Comparison of ENCODE assay signal across 8 cellular contexts in genomic region chr17:1179112-1179634, GRCh38. TPM values are rescaled to one million over a fixed set of nuclear protein-coding genes. Genes with fewer than 3 reads are reported as not detected.
DNase-seq lines count a peak whose midpoint lies in the region; ATAC-seq, FAIRE-seq and TF ChIP-seq lines count a peak whose summit lies in the region.

No MANE protein-coding gene starts in this region.

- H2AFZ ChIP-seq in endothelial cell of umbilical vein (ENCODE audit: low read depth, low read length) (peak overlapping the region; percentile 28), neuron (ENCODE audit: low read depth, low read length) (peak overlapping the region; percentile 81)

- no peaks in the 10 kb centered on the region for H3K9me1 ChIP-seq in endothelial cell of umbilical vein (replicated peaks; ENCODE audit: control insufficient read depth, extremely low read depth, insufficient read depth, low read length)

- no peaks in the 10 kb centered on the region for H3K79me2 ChIP-seq in endothelial cell of umbilical vein (ENCODE audit: control insufficient read depth, insufficient read depth, low read length)

- no peaks in the 10 kb centered on the region for H3K36me3 ChIP-seq in CD4-positive, CD25-positive, alpha-beta regulatory T cell (ENCODE audit: control insufficient read depth, insufficient read depth, low read length)
- H3K36me3 ChIP-seq in Peyer's patch (no peaks in the 10 kb centered on the region), endothelial cell of umbilical vein (ENCODE audit: control insufficient read depth in 2 of 2, extremely low read depth in 1 of 2, insufficient read depth in 2 of 2, low read length in 2 of 2) (no peaks in the 10 kb centered on the region), neuron (ENCODE audit: insufficient read depth, low read length) (no peaks in the 10 kb centered on the region)

- H3K4me3 ChIP-seq in CD4-positive, CD25-positive, alpha-beta regulatory T cell (ENCODE audit: low read depth, low read length) = no peak overlapping the region
- H3K4me3 ChIP-seq in Peyer's patch = peak overlapping the region; percentile 68 to 96 (median 80)
- peak overlapping the region; percentile 53 to 82 (median 77) for H3K4me3 ChIP-seq in endothelial cell of umbilical vein (replicated peaks in 1 of 3; ENCODE audit: insufficient read depth in 1 of 3, low read depth in 1 of 3, low read length in 3 of 3)
- peak overlapping the region; percentile 84 for H3K4me3 ChIP-seq in neuron (ENCODE audit: low read length)

- BruUV-seq in endothelial cell of umbilical vein (replicated peaks; lab: Mats Ljungman, UMichigan) = no TSS peak

- H3K27me3 ChIP-seq in CD4-positive, CD25-positive, alpha-beta regulatory T cell (ENCODE audit: control insufficient read depth, insufficient read depth, low read length) = peaks cover 5% of the 10 kb centered on the region
- H3K27me3 ChIP-seq in Peyer's patch = no peaks in the 10 kb centered on the region
- H3K27me3 ChIP-seq in endothelial cell of umbilical vein (ENCODE audit: control insufficient read depth in 2 of 2, insufficient read depth in 2 of 2, low read length in 2 of 2) = no peaks in the 10 kb centered on the region
- H3K27me3 ChIP-seq in neuron (ENCODE audit: insufficient read depth, low read length) = peaks cover 13% of the 10 kb centered on the region

- H3K4me2 ChIP-seq in endothelial cell of umbilical vein (ENCODE audit: insufficient read depth, low read length) = peak overlapping the region; percentile 49

- no peak for DNase-seq in CD4-positive, CD25-positive, alpha-beta regulatory T cell
- DNase-seq in Peyer's patch = no peak
- DNase-seq in endothelial cell of umbilical vein (ENCODE audit: low read depth, low spot score) = no peak
- no peak for DNase-seq in COR-L47 (lab: John Stamatoyannopoulos, UW)
- DNase-seq in glomerular visceral epithelial cell (ENCODE audit: extremely low spot score) = no peak
- DNase-seq in erythroblast (lab: John Stamatoyannopoulos, UW) = no peak
- no peak for DNase-seq in NCI-H1436 treated with DMSO at 0.1 percent for 48 hours (lab: John Stamatoyannopoulos, UW)

- no peak for ATAC-seq in CD4-positive, CD25-positive, alpha-beta regulatory T cell (ENCODE audit: low read depth in 2 of 2)

- no peak overlapping the region for H3K27ac Mint-ChIP-seq in CD4-positive, CD25-positive, alpha-beta regulatory T cell

- POLR2A ChIA-PET in endothelial cell of umbilical vein (lab: Charles Lee) = no interaction called here

- no peaks in the 10 kb centered on the region for H3K36me3 Mint-ChIP-seq in CD4-positive, CD25-positive, alpha-beta regulatory T cell

- peaks cover 0 to 15% (median 6%) of the 10 kb centered on the region in 4 donors for H3K4me1 Mint-ChIP-seq in CD4-positive, CD25-positive, alpha-beta regulatory T cell

- no peaks in the 10 kb centered on the region for H4K20me1 ChIP-seq in endothelial cell of umbilical vein (replicated peaks; ENCODE audit: control insufficient read depth, extremely low read depth, insufficient read depth, low read length)

- peak overlapping the region in 3 of 4 donors; percentile 57 to 81 (median 74) for H3K4me3 Mint-ChIP-seq in CD4-positive, CD25-positive, alpha-beta regulatory T cell

- H3K27me3 Mint-ChIP-seq in CD4-positive, CD25-positive, alpha-beta regulatory T cell = peaks cover 26% of the 10 kb centered on the region

- H3K9ac ChIP-seq in endothelial cell of umbilical vein (replicated peaks; ENCODE audit: extremely low read depth, insufficient read depth, low read length) = peak overlapping the region; percentile 76

- FAIRE-seq in endothelial cell of umbilical vein (lab: Jason Lieb, UNC) = no peak

- TF ChIP-seq POLR2A in Peyer's patch (IDR thresholded peaks at IDR 0.05) = no peak
- TF ChIP-seq POLR2A in endothelial cell of umbilical vein (IDR thresholded peaks at IDR 0.05; ENCODE audit: low read depth, low read length) = no peak
- no peak for TF ChIP-seq POLR2A in erythroblast (IDR thresholded peaks at IDR 0.05; ENCODE audit: low read length)

- H3K9me3 ChIP-seq in CD4-positive, CD25-positive, alpha-beta regulatory T cell (ENCODE audit: control insufficient read depth in 2 of 2, low read length in 2 of 2) = no peaks in the 10 kb centered on the region
- H3K9me3 ChIP-seq in Peyer's patch = no peaks in the 10 kb centered on the region
- no peaks in the 10 kb centered on the region for H3K9me3 ChIP-seq in endothelial cell of umbilical vein (replicated peaks; ENCODE audit: control insufficient read depth, insufficient read depth, low read length)
- no peaks in the 10 kb centered on the region for H3K9me3 ChIP-seq in neuron (ENCODE audit: low read length)

- no peak overlapping the region for H3K27ac ChIP-seq in CD4-positive, CD25-positive, alpha-beta regulatory T cell (ENCODE audit: insufficient read depth, low read length, poor library complexity, severe bottlenecking)
- H3K27ac ChIP-seq in Peyer's patch (peak overlapping the region; percentile 57 to 77 (median 65)), endothelial cell of umbilical vein (ENCODE audit: insufficient read depth, low read depth, low read length) (no peak overlapping the region)

- H3K9me3 Mint-ChIP-seq in CD4-positive, CD25-positive, alpha-beta regulatory T cell = peaks cover 0 to 2% (median 0%) of the 10 kb centered on the region in 7 donors

- peaks cover 10% of the 10 kb centered on the region for H3K4me1 ChIP-seq in CD4-positive, CD25-positive, alpha-beta regulatory T cell (ENCODE audit: control insufficient read depth, insufficient read depth, low read length, poor library complexity, severe bottlenecking)
- H3K4me1 ChIP-seq in Peyer's patch = peaks cover 0 to 53% (median 34%) of the 10 kb centered on the region in 4 donors
- peaks cover 7% of the 10 kb centered on the region for H3K4me1 ChIP-seq in endothelial cell of umbilical vein (ENCODE audit: control insufficient read depth, extremely low read depth, insufficient read depth, low read length)
- H3K4me1 ChIP-seq in neuron (ENCODE audit: insufficient read depth, low read length) = peaks cover 21% of the 10 kb centered on the region

- intact Hi-C loops in endothelial cell of umbilical vein (cut with micrococcal nuclease) = loop anchor here (1.0 kb wide), 1 partner anchor 8 kb away; no protein-coding TSS in a partner anchor

- TF ChIP-seq CTCF in Peyer's patch (IDR thresholded peaks at IDR 0.05) (no peak), endothelial cell of umbilical vein (IDR thresholded peaks at IDR 0.05; ENCODE audit: extremely low read depth in 1 of 2, insufficient read depth in 1 of 2, low read depth in 1 of 2, low read length in 2 of 2) (no peak)

- dilution Hi-C loops in endothelial cell of umbilical vein (cut with MboI; ENCODE audit: extremely low pct_ligation_motif_present, low sequenced_read_pairs) = no loop called here

- CTCF ChIA-PET in endothelial cell of umbilical vein (lab: Charles Lee) = interaction anchor here (1.2 to 12.9 kb wide), 5 partner anchors 8 to 121 kb away, joined by 3 to 260 read pairs (median 10); no protein-coding TSS in a partner anchor

TF ChIP-seq in endothelial cell of umbilical vein, 7 proteins besides CTCF, POLR2A, EP300 and RAD21:
- TF ChIP-seq GATA2 (IDR thresholded peaks at IDR 0.05; ENCODE audit: insufficient read depth, insufficient read length, low read depth, low read length) (no peak), MYC (IDR thresholded peaks at IDR 0.05; ENCODE audit: low read depth, low read length) (no peak), FOS (IDR thresholded peaks at IDR 0.05; ENCODE audit: borderline replicate concordance, insufficient read depth, low read length) (no peak), EZH2 (IDR thresholded peaks at IDR 0.05; ENCODE audit: borderline replicate concordance, low read depth, low read length, severe bottlenecking) (no peak), MAX (IDR thresholded peaks at IDR 0.05; ENCODE audit: insufficient read depth, insufficient read length) (no peak), JUN (IDR thresholded peaks at IDR 0.05; ENCODE audit: borderline replicate concordance, insufficient read depth, insufficient read length, low read depth) (no peak)

RNA-seq across cellular contexts. Expression of gene ABR, which starts 0.6 kb away (rescaled TPM):
- 116 TPM for total RNA-seq in CD4-positive, CD25-positive, alpha-beta regulatory T cell
- polyA plus RNA-seq in CD4-positive, CD25-positive, alpha-beta regulatory T cell = 10 to 100 TPM; 13.2 to 21.2 (median 17.4) TPM
- total RNA-seq in Peyer's patch (100 to 1,000 TPM; 220 to 753 (median 440) TPM), endothelial cell of umbilical vein (78.9 and 96.8 TPM in 2 replicates)
- 83.5 and 92.1 TPM in 2 replicates for polyA plus RNA-seq in endothelial cell of umbilical vein
- polyA plus RNA-seq in endothelial cell of umbilical vein (2011; cell fraction: cytosol; rRNA removed) = 63.1 and 82.2 TPM in 2 replicates
- 113 and 135 TPM in 2 replicates for polyA plus RNA-seq in endothelial cell of umbilical vein (2011; cell fraction: nucleus; rRNA removed)
- 75.4 and 78.7 TPM in 2 replicates for polyA plus RNA-seq in endothelial cell of umbilical vein (2012)
- 62.5 and 103 TPM in 2 replicates for polyA minus RNA-seq in endothelial cell of umbilical vein
- 38.5 TPM for polyA minus RNA-seq in endothelial cell of umbilical vein (2011; cell fraction: cytosol; rRNA and poly(A)+ RNA removed)
- 53.5 and 71.9 TPM in 2 replicates for polyA minus RNA-seq in endothelial cell of umbilical vein (2011; cell fraction: nucleus; rRNA and poly(A)+ RNA removed)

Comparison
In these comparisons a context has a peak if more than half of its experiments do, and no peak if none do; other contexts are left out.
1. H3K27ac ChIP-seq: peak in Peyer's patch (4 of 4); none in CD4-positive, CD25-positive, alpha-beta regulatory T cell (single experiment) and endothelial cell of umbilical vein (single experiment).